Comparison of ENCODE assay signal across 22 cellular contexts in the genomic region with DNA sequence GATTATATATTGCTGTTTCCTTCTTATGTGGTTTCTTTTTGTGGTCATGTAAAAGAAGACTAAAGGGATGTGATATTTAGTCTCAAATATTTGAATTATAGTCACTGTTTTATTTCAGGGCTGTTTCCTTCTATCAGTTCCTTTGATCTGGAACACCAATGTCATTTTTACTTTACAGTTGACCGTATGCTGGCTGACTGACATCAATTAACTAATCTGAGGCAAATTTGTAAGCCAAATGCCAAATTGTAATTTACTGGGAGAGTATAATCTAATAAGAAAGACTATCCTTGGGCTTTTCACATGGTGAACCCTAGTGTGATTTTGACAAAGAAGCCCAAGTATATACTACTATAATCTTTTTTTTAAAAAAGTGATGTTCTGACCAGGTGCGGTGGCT.
DNase-seq lines count a peak whose midpoint lies in the region; ATAC-seq and TF ChIP-seq lines count a peak whose summit lies in the region.
"Had no signal": no experiment of that assay in that cellular context is flagged by ENCODE, and none has a peak within 500 bp of the region (broad histone marks: within the 10 kb centered on the region; RNA-seq: fewer than 3 reads in every experiment).

No MANE protein-coding gene starts in this region.

- TF ChIP-seq EP300 in SK-N-SH (IDR thresholded peaks at IDR 0.05; ENCODE audit: borderline replicate concordance in 1 of 2, low read depth in 1 of 2, low read length in 1 of 2), result peak in 1 of 2 experiments; percentile 57; a peak in 2 of 4 replicates

- H3K27me3 ChIP-seq in SK-N-SH (ENCODE audit: insufficient read depth) (no peaks in the 10 kb centered on the region), left ventricle myocardium inferior (ENCODE audit: low read depth) (no peaks in the 10 kb centered on the region)
- H3K27me3 ChIP-seq: BE2C, BLaER1 had no signal

- TF ChIP-seq RAD21 in SK-N-SH (IDR thresholded peaks at IDR 0.05; ENCODE audit: low read length), result 0 out of 2 replicates have a peak, but pooled peaks have one; percentile 5

- H3K36me3 ChIP-seq in SK-N-SH (replicated peaks in 1 of 2; ENCODE audit: control insufficient read depth in 1 of 2, insufficient read depth in 2 of 2, low read length in 1 of 2) (no peaks in the 10 kb centered on the region), left ventricle myocardium inferior (no peaks in the 10 kb centered on the region)
- H3K36me3 ChIP-seq: BLaER1 had no signal

- TF ChIP-seq CTCF in SK-N-SH (IDR thresholded peaks at IDR 0.05), result no peak
- no peak for TF ChIP-seq CTCF in left ventricle myocardium inferior (IDR thresholded peaks at IDR 0.05; ENCODE audit: borderline replicate concordance)

- intact Hi-C loops in left ventricle myocardium inferior (cut with micrococcal nuclease), result no loop called here

- no peaks in the 10 kb centered on the region for H4K20me1 ChIP-seq in SK-N-SH (ENCODE audit: insufficient read depth)
- H4K20me1 ChIP-seq: BLaER1 had no signal

- POLR2A ChIA-PET in SK-N-SH (lab: Yijun Ruan, JAX), result no interaction called here

- H3K4me2 ChIP-seq in SK-N-SH, result no peak overlapping the region
- H3K4me2 ChIP-seq: BLaER1 had no signal

- H3K9me2 ChIP-seq in SK-N-SH, result no peaks in the 10 kb centered on the region

- H3K27ac ChIP-seq in SK-N-SH (ENCODE audit: low read depth in 2 of 2, low read length in 1 of 2) (peak overlapping the region in 1 of 2 experiments; percentile 98; a peak in 2 of 4 replicates), left ventricle myocardium inferior (replicated peaks) (no peak overlapping the region)
- H3K27ac ChIP-seq: BLaER1 had no signal

- no peak overlapping the region for H3K4me3 ChIP-seq in SK-N-SH (ENCODE audit: low read depth in 2 of 2, low read length in 1 of 2)
- no peak overlapping the region for H3K4me3 ChIP-seq in left ventricle myocardium inferior
- H3K4me3 ChIP-seq: BLaER1, GM12878 had no signal

- no peak overlapping the region for H3K9ac ChIP-seq in SK-N-SH
- H3K9ac ChIP-seq: BLaER1 had no signal

- H3K9me3 ChIP-seq in SK-N-SH (no peaks in the 10 kb centered on the region), left ventricle myocardium inferior (replicated peaks) (no peaks in the 10 kb centered on the region)
- H3K9me3 ChIP-seq: BE2C, BLaER1 had no signal

- ATAC-seq in SK-N-SH treated with all-trans-retinoic acid at 6 μM for 48 hours, result no peak
- ATAC-seq: GM12878 had no signal

- no peak for DNase-seq in SK-N-SH
- peak; percentile 79 for DNase-seq in SK-N-DZ (ENCODE audit: low spot score)
- DNase-seq in left ventricle myocardium inferior, result no peak
- DNase-seq in central memory CD4-positive, alpha-beta T cell, result no peak
- DNase-seq: 8988T; ACHN; C1 segment of cervical spinal cord; CD4-positive, alpha-beta memory T cell; CD4-positive, CD25-positive, alpha-beta regulatory T cell; CD8-positive, alpha-beta memory T cell; COR-L47; DMS 273 treated with DMSO at 0.1 percent for 48 hours; DMS153; DMS53; DMS79; DND-41; EL; GDM1 had no signal

- CTCF ChIA-PET in SK-N-SH (lab: Yijun Ruan, JAX), result interaction anchor here (0.7 to 2.6 kb wide), 6 partner anchors 84 to 395 kb away, joined by 3 to 26 read pairs (median 4); no protein-coding TSS in a partner anchor

- H3K4me1 ChIP-seq in SK-N-SH (ENCODE audit: control insufficient read depth in 1 of 2, insufficient read depth in 2 of 2, low read depth in 1 of 2, low read length in 1 of 2) (peaks cover 0 to 28% of the 10 kb centered on the region in 2 experiments; a peak in 2 of 4 replicates), left ventricle myocardium inferior (peaks cover 9% of the 10 kb centered on the region)

- no peak overlapping the region for H2AFZ ChIP-seq in SK-N-SH (ENCODE audit: low read depth)

- no peaks in the 10 kb centered on the region for H3K79me2 ChIP-seq in SK-N-SH (ENCODE audit: insufficient read depth)

- H3F3A ChIP-seq in SK-N-SH (replicated peaks; ENCODE audit: insufficient read depth), result no peaks in the 10 kb centered on the region

- WGBS in SK-N-SH (ENCODE audit: low lambda C conversion rate), result 87% methylated on average over 2 of the region's 2 CpGs

TF ChIP-seq in SK-N-SH, 30 proteins besides CTCF, POLR2A, EP300 and RAD21:
- TF ChIP-seq TCF12 (IDR thresholded peaks at IDR 0.05), result no peak
- TF ChIP-seq, protein P1, sequence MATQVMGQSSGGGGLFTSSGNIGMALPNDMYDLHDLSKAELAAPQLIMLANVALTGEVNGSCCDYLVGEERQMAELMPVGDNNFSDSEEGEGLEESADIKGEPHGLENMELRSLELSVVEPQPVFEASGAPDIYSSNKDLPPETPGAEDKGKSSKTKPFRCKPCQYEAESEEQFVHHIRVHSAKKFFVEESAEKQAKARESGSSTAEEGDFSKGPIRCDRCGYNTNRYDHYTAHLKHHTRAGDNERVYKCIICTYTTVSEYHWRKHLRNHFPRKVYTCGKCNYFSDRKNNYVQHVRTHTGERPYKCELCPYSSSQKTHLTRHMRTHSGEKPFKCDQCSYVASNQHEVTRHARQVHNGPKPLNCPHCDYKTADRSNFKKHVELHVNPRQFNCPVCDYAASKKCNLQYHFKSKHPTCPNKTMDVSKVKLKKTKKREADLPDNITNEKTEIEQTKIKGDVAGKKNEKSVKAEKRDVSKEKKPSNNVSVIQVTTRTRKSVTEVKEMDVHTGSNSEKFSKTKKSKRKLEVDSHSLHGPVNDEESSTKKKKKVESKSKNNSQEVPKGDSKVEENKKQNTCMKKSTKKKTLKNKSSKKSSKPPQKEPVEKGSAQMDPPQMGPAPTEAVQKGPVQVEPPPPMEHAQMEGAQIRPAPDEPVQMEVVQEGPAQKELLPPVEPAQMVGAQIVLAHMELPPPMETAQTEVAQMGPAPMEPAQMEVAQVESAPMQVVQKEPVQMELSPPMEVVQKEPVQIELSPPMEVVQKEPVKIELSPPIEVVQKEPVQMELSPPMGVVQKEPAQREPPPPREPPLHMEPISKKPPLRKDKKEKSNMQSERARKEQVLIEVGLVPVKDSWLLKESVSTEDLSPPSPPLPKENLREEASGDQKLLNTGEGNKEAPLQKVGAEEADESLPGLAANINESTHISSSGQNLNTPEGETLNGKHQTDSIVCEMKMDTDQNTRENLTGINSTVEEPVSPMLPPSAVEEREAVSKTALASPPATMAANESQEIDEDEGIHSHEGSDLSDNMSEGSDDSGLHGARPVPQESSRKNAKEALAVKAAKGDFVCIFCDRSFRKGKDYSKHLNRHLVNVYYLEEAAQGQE (IDR thresholded peaks at IDR 0.05; ENCODE audit: low read depth, low read length), result no peak

TF ChIP-seq in SK-N-SH treated with all-trans-retinoic acid at 6 μM for 48 hours, 23 proteins besides CTCF, POLR2A, EP300 and RAD21:
- TF ChIP-seq PPARA (CRISPR knock-in tag; IDR thresholded peaks at IDR 0.05; ENCODE audit: borderline replicate concordance) (no peak), ZNF70 (CRISPR knock-in tag; IDR thresholded peaks at IDR 0.05) (no peak), TCF4 (CRISPR knock-in tag; IDR thresholded peaks at IDR 0.05; ENCODE audit: borderline replicate concordance) (no peak), ZFP3 (CRISPR knock-in tag; IDR thresholded peaks at IDR 0.05) (no peak), SNAI2 (CRISPR knock-in tag; IDR thresholded peaks at IDR 0.05) (no peak), ZFP30 (CRISPR knock-in tag; IDR thresholded peaks at IDR 0.05) (no peak), CSDC2 (CRISPR knock-in tag; IDR thresholded peaks at IDR 0.05) (no peak), ESRRG (CRISPR knock-in tag; IDR thresholded peaks at IDR 0.05) (no peak)
- TF ChIP-seq, protein P2, sequence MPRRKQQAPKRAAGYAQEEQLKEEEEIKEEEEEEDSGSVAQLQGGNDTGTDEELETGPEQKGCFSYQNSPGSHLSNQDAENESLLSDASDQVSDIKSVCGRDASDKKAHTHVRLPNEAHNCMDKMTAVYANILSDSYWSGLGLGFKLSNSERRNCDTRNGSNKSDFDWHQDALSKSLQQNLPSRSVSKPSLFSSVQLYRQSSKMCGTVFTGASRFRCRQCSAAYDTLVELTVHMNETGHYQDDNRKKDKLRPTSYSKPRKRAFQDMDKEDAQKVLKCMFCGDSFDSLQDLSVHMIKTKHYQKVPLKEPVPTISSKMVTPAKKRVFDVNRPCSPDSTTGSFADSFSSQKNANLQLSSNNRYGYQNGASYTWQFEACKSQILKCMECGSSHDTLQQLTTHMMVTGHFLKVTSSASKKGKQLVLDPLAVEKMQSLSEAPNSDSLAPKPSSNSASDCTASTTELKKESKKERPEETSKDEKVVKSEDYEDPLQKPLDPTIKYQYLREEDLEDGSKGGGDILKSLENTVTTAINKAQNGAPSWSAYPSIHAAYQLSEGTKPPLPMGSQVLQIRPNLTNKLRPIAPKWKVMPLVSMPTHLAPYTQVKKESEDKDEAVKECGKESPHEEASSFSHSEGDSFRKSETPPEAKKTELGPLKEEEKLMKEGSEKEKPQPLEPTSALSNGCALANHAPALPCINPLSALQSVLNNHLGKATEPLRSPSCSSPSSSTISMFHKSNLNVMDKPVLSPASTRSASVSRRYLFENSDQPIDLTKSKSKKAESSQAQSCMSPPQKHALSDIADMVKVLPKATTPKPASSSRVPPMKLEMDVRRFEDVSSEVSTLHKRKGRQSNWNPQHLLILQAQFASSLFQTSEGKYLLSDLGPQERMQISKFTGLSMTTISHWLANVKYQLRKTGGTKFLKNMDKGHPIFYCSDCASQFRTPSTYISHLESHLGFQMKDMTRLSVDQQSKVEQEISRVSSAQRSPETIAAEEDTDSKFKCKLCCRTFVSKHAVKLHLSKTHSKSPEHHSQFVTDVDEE (CRISPR knock-in tag; IDR thresholded peaks at IDR 0.05), result no peak
- TF ChIP-seq, protein P3, sequence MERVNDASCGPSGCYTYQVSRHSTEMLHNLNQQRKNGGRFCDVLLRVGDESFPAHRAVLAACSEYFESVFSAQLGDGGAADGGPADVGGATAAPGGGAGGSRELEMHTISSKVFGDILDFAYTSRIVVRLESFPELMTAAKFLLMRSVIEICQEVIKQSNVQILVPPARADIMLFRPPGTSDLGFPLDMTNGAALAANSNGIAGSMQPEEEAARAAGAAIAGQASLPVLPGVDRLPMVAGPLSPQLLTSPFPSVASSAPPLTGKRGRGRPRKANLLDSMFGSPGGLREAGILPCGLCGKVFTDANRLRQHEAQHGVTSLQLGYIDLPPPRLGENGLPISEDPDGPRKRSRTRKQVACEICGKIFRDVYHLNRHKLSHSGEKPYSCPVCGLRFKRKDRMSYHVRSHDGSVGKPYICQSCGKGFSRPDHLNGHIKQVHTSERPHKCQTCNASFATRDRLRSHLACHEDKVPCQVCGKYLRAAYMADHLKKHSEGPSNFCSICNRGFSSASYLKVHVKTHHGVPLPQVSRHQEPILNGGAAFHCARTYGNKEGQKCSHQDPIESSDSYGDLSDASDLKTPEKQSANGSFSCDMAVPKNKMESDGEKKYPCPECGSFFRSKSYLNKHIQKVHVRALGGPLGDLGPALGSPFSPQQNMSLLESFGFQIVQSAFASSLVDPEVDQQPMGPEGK (CRISPR knock-in tag; IDR thresholded peaks at IDR 0.05; ENCODE audit: borderline replicate concordance), result no peak
